8 cellular contexts compared by ENCODE assay signal in the genomic region with DNA sequence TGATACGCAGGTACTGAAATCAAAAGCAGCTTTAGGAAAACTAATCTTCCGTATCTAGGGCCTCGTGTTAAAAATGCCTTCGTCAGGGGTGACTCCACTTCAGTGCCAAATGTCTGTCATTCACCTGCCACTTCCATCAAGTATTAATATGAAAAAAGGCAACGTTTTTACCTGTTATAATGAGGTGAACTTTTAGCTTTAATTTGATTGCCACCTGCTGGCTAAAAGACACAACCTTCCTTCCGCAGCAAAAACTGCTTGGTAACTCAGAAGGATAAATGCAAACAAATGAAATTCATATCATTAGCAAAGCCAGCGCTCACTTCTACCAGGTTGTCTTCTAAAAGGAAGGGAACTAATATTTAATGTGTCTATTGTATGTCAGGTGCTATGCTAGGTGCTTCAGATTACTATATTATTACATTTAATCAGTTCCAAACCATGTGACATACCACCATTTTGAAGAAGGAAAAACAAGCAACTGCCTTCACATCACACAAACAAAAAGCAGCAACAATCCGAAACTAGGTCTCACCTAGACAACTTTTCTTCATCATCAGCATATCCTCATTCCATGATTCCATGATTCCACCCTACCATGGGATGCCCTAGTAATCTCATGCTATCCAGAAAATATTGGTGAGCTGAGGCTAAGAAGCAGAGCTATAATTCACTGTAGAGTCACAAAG.
A peak's percentile ranks its signal among the peaks of the same experiment; 100 is the strongest.
DNase-seq lines count a peak whose midpoint lies in the region; ATAC-seq and TF ChIP-seq lines count a peak whose summit lies in the region.

No MANE protein-coding gene starts in this region.

- H3K27me3 ChIP-seq in OCI-LY1 (ENCODE audit: insufficient read depth, low read length) = no peaks in the 10 kb centered on the region

- no peaks in the 10 kb centered on the region for H4K20me1 ChIP-seq in OCI-LY1 (ENCODE audit: insufficient read depth, low read length)

- H3K4me1 Mint-ChIP-seq in dendritic cell treated with granulocyte-macrophage colony-stimulating factor and Interleukin-4, amounts not matched to agents 40 ng/mL and 50 ng/mL, for 4 days (ENCODE audit: low read depth) = peaks cover 13% of the 10 kb centered on the region
- no peaks in the 10 kb centered on the region for H3K4me1 Mint-ChIP-seq in nephron progenitor cell

- H3K27ac ChIP-seq in OCI-LY1 (ENCODE audit: low read depth, low read length, poor library complexity, severe bottlenecking) = no peak overlapping the region

- no peak overlapping the region for H3K9ac ChIP-seq in OCI-LY1 (ENCODE audit: low read length)

- H3K27ac Mint-ChIP-seq in dendritic cell treated with granulocyte-macrophage colony-stimulating factor and Interleukin-4, amounts not matched to agents 40 ng/mL and 50 ng/mL, for 4 days = peak overlapping the region; percentile 50
- no peak overlapping the region for H3K27ac Mint-ChIP-seq in nephron progenitor cell

- no peaks in the 10 kb centered on the region for H3K36me3 ChIP-seq in OCI-LY1 (ENCODE audit: insufficient read depth, low read length)

- H3K4me1 ChIP-seq in OCI-LY1 (ENCODE audit: insufficient read depth, low read length, severe bottlenecking) = no peaks in the 10 kb centered on the region

- no peaks in the 10 kb centered on the region for H3K36me3 Mint-ChIP-seq in dendritic cell treated with granulocyte-macrophage colony-stimulating factor and Interleukin-4, amounts not matched to agents 40 ng/mL and 50 ng/mL, for 4 days (ENCODE audit: low read depth)
- H3K36me3 Mint-ChIP-seq in nephron progenitor cell (ENCODE audit: low read depth) = no peaks in the 10 kb centered on the region

- H3K9me3 Mint-ChIP-seq in dendritic cell treated with granulocyte-macrophage colony-stimulating factor and Interleukin-4, amounts not matched to agents 40 ng/mL and 50 ng/mL, for 4 days = no peaks in the 10 kb centered on the region
- no peaks in the 10 kb centered on the region for H3K9me3 Mint-ChIP-seq in nephron progenitor cell

- H2AFZ ChIP-seq in OCI-LY1 (ENCODE audit: low read length) = no peak overlapping the region

- no peak for ATAC-seq in HG02571 (IDR thresholded peaks at IDR 0.05; ENCODE audit: unreplicated experiment)

- H3K4me3 ChIP-seq in HFF-Myc (replicated peaks; ENCODE audit: low read depth, low read length) (no peak overlapping the region), OCI-LY1 (ENCODE audit: low read depth, low read length, poor library complexity, severe bottlenecking) (no peak overlapping the region)

- no peaks in the 10 kb centered on the region for H3F3A ChIP-seq in OCI-LY1 (ENCODE audit: insufficient read depth, low read length)

- peak; percentile 16 to 45 for DNase-seq in activated CD4-positive, alpha-beta T cell treated with anti-CD3 and anti-CD28 coated beads for 4 hours
- DNase-seq in activated CD4-positive, alpha-beta T cell treated with anti-CD3 and anti-CD28 coated beads for 1 hour = no peak
- DNase-seq in HFF-Myc (ENCODE audit: extremely low read depth, low read depth) = no peak
- DNase-seq in nephron progenitor cell = no peak
- no peak for DNase-seq in AG08396 (ENCODE audit: low spot score)

- intact Hi-C loops in dendritic cell treated with granulocyte-macrophage colony-stimulating factor and Interleukin-4, amounts not matched to agents 40 ng/mL and 50 ng/mL, for 4 days (cut with micrococcal nuclease) = no loop called here

- no peaks in the 10 kb centered on the region for H3K9me3 ChIP-seq in OCI-LY1 (ENCODE audit: low read length)

- TF ChIP-seq CTCF in HFF-Myc (IDR thresholded peaks at IDR 0.05; ENCODE audit: low read depth, low read length, missing control alignments) = peak; percentile 38
- TF ChIP-seq CTCF in OCI-LY1 (IDR thresholded peaks at IDR 0.05; ENCODE audit: low read length) = peak; percentile 70
- TF ChIP-seq CTCF in nephron progenitor cell (IDR thresholded peaks at IDR 0.05) = peak; percentile 29

- no peaks in the 10 kb centered on the region for H3K79me2 ChIP-seq in OCI-LY1 (ENCODE audit: insufficient read depth, low read length)

- H3K27me3 Mint-ChIP-seq in dendritic cell treated with granulocyte-macrophage colony-stimulating factor and Interleukin-4, amounts not matched to agents 40 ng/mL and 50 ng/mL, for 4 days = no peaks in the 10 kb centered on the region
- no peaks in the 10 kb centered on the region for H3K27me3 Mint-ChIP-seq in nephron progenitor cell (ENCODE audit: low read depth, poor library complexity)

- no peak overlapping the region for H3K4me2 ChIP-seq in OCI-LY1 (ENCODE audit: low read length)

- no peak overlapping the region for H3K4me3 Mint-ChIP-seq in dendritic cell treated with granulocyte-macrophage colony-stimulating factor and Interleukin-4, amounts not matched to agents 40 ng/mL and 50 ng/mL, for 4 days
- no peak overlapping the region for H3K4me3 Mint-ChIP-seq in nephron progenitor cell

- no peaks in the 10 kb centered on the region for H3K9me2 ChIP-seq in OCI-LY1 (ENCODE audit: low read depth, low read length)

Comparison
In these comparisons a context has a peak if more than half of its experiments do, and no peak if none do; other contexts are left out.
1. DNase-seq: peak in activated CD4-positive, alpha-beta T cell treated with anti-CD3 and anti-CD28 coated beads for 4 hours (2 of 2); none in activated CD4-positive, alpha-beta T cell treated with anti-CD3 and anti-CD28 coated beads for 1 hour (single experiment), HFF-Myc (single experiment), nephron progenitor cell (single experiment) and AG08396 (single experiment).
2. Peak in every context shown above with its lines, with median percentiles within 50 percentile points of each other: CTCF ChIP-seq.